1 cellular context compared by ENCODE assay signal in genomic region chr4:110533940-110534339, GRCh38.
A peak's percentile ranks its signal among the peaks of the same experiment; 100 is the strongest.
TF ChIP-seq lines count a peak whose summit lies in the region.

No MANE protein-coding gene starts in this region.

TF ChIP-seq in HEK293, 187 proteins besides CTCF, POLR2A, EP300 and RAD21 (continued from another document and continues in another):
- TF ChIP-seq, protein P1, sequence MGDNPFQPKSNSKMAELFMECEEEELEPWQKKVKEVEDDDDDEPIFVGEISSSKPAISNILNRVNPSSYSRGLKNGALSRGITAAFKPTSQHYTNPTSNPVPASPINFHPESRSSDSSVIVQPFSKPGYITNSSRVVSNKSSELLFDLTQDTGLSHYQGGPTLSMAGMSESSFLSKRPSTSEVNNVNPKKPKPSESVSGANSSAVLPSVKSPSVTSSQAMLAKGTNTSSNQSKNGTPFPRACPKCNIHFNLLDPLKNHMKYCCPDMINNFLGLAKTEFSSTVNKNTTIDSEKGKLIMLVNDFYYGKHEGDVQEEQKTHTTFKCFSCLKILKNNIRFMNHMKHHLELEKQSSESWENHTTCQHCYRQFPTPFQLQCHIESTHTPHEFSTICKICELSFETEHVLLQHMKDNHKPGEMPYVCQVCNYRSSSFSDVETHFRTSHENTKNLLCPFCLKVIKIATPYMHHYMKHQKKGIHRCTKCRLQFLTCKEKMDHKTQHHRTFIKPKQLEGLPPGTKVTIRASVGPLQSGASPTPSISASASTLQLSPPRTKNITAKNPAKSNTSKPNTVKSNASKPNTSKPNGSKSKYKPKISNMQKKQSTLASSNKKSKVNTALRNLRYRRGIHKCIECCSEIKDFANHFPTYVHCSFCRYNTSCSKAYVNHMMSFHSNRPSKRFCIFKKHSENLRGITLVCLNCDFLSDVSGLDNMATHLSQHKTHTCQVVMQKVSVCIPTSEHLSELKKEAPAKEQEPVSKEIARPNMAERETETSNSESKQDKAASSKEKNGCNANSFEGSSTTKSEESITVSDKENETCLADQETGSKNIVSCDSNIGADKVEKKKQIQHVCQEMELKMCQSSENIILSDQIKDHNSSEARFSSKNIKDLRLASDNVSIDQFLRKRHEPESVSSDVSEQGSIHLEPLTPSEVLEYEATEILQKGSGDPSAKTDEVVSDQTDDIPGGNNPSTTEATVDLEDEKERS (tag by site-specific recombination; IDR thresholded peaks at IDR 0.05) = 0 out of 2 replicates have a peak, but pooled peaks have one; percentile 39
- TF ChIP-seq ZBTB48 (tag by site-specific recombination; IDR thresholded peaks at IDR 0.05) (no peak), ZNF2 (tag by site-specific recombination; IDR thresholded peaks at IDR 0.05) (no peak), ZFP37 (tag by site-specific recombination; IDR thresholded peaks at IDR 0.05) (no peak), SALL2 (tag by site-specific recombination; IDR thresholded peaks at IDR 0.05; ENCODE audit: borderline replicate concordance) (no peak), ZNF560 (tag by site-specific recombination; IDR thresholded peaks at IDR 0.05; ENCODE audit: borderline replicate concordance) (no peak), KLF10 (tag by site-specific recombination; IDR thresholded peaks at IDR 0.05) (no peak), ZNF658 (tag by site-specific recombination; IDR thresholded peaks at IDR 0.05) (no peak), SCRT2 (tag by site-specific recombination; IDR thresholded peaks at IDR 0.05) (no peak), ZBTB10 (tag by site-specific recombination; IDR thresholded peaks at IDR 0.05) (no peak), ZNF266 (tag by site-specific recombination; IDR thresholded peaks at IDR 0.05; ENCODE audit: low read depth) (no peak), ZNF24 (tag by site-specific recombination; IDR thresholded peaks at IDR 0.05) (peak; percentile 48; the same call in 1 of the 2 replicates), ZNF341 (tag by site-specific recombination; IDR thresholded peaks at IDR 0.05; ENCODE audit: low read depth) (no peak), KLF8 (tag by site-specific recombination; IDR thresholded peaks at IDR 0.05) (peak; percentile 41; the same call in 1 of the 2 replicates), ZNF768 (tag by site-specific recombination; IDR thresholded peaks at IDR 0.05) (no peak), TRIM28 (IDR thresholded peaks at IDR 0.05; ENCODE audit: borderline replicate concordance, low read length) (peak; percentile 70), ZNF335 (tag by site-specific recombination; conservative IDR thresholded peaks at IDR 0.05) (peak; percentile 36), ZNF274 (IDR thresholded peaks at IDR 0.05; ENCODE audit: low read length) (no peak), ZNF274 (tag by site-specific recombination; IDR thresholded peaks at IDR 0.05; ENCODE audit: borderline replicate concordance) (no peak), ZNF311 (tag by site-specific recombination; IDR thresholded peaks at IDR 0.05; ENCODE audit: borderline replicate concordance) (no peak), SETDB1 (IDR thresholded peaks at IDR 0.05; ENCODE audit: insufficient read length, low read length) (peak; percentile 90), ZNF501 (tag by site-specific recombination; IDR thresholded peaks at IDR 0.05) (0 out of 2 replicates have a peak, but pooled peaks have one; percentile 25), ZNF416 (tag by site-specific recombination; IDR thresholded peaks at IDR 0.05) (no peak), ZIC2 (tag by site-specific recombination; IDR thresholded peaks at IDR 0.05) (no peak), ZSCAN18 (tag by site-specific recombination; IDR thresholded peaks at IDR 0.05) (no peak), ZNF423 (tag by site-specific recombination; IDR thresholded peaks at IDR 0.05) (no peak), ZNF202 (tag by site-specific recombination; IDR thresholded peaks at IDR 0.05; ENCODE audit: borderline replicate concordance) (no peak), TCF7L2 (IDR thresholded peaks at IDR 0.05; ENCODE audit: borderline replicate concordance, low read depth, low read length) (no peak), KLF7 (tag by site-specific recombination; IDR thresholded peaks at IDR 0.05; ENCODE audit: borderline replicate concordance) (no peak), ZNF292 (tag by site-specific recombination; IDR thresholded peaks at IDR 0.05; ENCODE audit: borderline replicate concordance, low read depth) (no peak), ZXDB (tag by site-specific recombination; IDR thresholded peaks at IDR 0.05) (0 out of 2 replicates have a peak, but pooled peaks have one; percentile 40), REST (tag by site-specific recombination; IDR thresholded peaks at IDR 0.05) (no peak), ZNF621 (tag by site-specific recombination; IDR thresholded peaks at IDR 0.05) (no peak), ZNF654 (tag by site-specific recombination; IDR thresholded peaks at IDR 0.05; ENCODE audit: low read depth) (no peak), MEIS1 (CRISPR knock-in tag; IDR thresholded peaks at IDR 0.05; ENCODE audit: borderline replicate concordance) (no peak), ZNF600 (tag by site-specific recombination; IDR thresholded peaks at IDR 0.05) (no peak), ZNF175 (tag by site-specific recombination; IDR thresholded peaks at IDR 0.05) (no peak), ATF2 (tag by site-specific recombination; IDR thresholded peaks at IDR 0.05; ENCODE audit: low read depth) (no peak)
- TF ChIP-seq, protein P2, sequence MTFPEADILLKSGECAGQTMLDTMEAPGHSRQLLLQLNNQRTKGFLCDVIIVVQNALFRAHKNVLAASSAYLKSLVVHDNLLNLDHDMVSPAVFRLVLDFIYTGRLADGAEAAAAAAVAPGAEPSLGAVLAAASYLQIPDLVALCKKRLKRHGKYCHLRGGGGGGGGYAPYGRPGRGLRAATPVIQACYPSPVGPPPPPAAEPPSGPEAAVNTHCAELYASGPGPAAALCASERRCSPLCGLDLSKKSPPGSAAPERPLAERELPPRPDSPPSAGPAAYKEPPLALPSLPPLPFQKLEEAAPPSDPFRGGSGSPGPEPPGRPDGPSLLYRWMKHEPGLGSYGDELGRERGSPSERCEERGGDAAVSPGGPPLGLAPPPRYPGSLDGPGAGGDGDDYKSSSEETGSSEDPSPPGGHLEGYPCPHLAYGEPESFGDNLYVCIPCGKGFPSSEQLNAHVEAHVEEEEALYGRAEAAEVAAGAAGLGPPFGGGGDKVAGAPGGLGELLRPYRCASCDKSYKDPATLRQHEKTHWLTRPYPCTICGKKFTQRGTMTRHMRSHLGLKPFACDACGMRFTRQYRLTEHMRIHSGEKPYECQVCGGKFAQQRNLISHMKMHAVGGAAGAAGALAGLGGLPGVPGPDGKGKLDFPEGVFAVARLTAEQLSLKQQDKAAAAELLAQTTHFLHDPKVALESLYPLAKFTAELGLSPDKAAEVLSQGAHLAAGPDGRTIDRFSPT (tag by site-specific recombination; IDR thresholded peaks at IDR 0.05) = peak; percentile 68; the same call in 1 of the 2 replicates
- TF ChIP-seq, protein P3, sequence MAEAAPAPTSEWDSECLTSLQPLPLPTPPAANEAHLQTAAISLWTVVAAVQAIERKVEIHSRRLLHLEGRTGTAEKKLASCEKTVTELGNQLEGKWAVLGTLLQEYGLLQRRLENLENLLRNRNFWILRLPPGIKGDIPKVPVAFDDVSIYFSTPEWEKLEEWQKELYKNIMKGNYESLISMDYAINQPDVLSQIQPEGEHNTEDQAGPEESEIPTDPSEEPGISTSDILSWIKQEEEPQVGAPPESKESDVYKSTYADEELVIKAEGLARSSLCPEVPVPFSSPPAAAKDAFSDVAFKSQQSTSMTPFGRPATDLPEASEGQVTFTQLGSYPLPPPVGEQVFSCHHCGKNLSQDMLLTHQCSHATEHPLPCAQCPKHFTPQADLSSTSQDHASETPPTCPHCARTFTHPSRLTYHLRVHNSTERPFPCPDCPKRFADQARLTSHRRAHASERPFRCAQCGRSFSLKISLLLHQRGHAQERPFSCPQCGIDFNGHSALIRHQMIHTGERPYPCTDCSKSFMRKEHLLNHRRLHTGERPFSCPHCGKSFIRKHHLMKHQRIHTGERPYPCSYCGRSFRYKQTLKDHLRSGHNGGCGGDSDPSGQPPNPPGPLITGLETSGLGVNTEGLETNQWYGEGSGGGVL (tag by site-specific recombination; IDR thresholded peaks at IDR 0.05) = peak; percentile 23; the same call in 1 of the 2 replicates
- TF ChIP-seq, protein P4, sequence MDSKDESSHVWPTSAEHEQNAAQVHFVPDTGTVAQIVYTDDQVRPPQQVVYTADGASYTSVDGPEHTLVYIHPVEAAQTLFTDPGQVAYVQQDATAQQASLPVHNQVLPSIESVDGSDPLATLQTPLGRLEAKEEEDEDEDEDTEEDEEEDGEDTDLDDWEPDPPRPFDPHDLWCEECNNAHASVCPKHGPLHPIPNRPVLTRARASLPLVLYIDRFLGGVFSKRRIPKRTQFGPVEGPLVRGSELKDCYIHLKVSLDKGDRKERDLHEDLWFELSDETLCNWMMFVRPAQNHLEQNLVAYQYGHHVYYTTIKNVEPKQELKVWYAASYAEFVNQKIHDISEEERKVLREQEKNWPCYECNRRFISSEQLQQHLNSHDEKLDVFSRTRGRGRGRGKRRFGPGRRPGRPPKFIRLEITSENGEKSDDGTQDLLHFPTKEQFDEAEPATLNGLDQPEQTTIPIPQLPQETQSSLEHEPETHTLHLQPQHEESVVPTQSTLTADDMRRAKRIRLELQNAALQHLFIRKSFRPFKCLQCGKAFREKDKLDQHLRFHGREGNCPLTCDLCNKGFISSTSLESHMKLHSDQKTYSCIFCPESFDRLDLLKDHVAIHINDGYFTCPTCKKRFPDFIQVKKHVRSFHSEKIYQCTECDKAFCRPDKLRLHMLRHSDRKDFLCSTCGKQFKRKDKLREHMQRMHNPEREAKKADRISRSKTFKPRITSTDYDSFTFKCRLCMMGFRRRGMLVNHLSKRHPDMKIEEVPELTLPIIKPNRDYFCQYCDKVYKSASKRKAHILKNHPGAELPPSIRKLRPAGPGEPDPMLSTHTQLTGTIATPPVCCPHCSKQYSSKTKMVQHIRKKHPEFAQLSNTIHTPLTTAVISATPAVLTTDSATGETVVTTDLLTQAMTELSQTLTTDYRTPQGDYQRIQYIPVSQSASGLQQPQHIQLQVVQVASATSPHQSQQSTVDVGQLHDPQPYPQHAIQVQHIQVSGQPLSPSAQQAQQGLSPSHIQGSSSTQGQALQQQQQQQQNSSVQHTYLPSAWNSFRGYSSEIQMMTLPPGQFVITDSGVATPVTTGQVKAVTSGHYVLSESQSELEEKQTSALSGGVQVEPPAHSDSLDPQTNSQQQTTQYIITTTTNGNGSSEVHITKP (tag by site-specific recombination; IDR thresholded peaks at IDR 0.05) = peak; percentile 72
